Comparison of ENCODE assay signal across 2 cellular contexts in the genomic region with DNA sequence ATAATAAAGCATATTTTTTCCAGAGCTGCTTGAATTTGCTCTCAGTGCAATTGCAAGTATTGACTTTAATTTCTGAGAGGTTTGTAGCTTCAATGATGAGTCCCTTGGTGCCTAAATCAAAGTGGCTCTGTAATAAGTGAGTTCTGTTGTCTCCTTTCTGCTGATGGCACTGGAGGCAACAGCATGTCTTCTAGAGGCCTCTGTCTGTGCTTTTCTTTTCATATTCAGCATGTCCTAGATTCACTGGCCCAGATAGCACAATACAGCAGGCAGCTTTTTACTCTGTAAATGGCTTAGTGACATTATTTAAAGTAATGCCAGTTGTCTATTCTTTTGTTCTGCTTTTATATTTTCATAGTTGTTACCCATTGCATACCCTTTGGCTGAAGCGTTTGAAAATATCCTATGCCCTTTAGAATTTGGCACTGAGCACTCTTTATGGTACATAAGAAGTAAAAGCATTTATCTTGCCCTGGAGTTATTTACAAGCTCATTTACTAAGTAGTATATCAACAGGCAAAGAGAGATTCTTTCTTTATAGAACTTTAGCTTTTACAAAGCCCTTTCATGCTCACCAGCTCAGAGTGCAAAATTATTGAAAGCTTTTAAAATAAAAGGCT.
TF ChIP-seq lines count a peak whose summit lies in the region.

No MANE protein-coding gene starts in this region.

TF ChIP-seq in IMR-90, 13 proteins besides CTCF, POLR2A, EP300 and RAD21:
- TF ChIP-seq RFX5 (IDR thresholded peaks at IDR 0.05; ENCODE audit: low read depth, low read length) (no peak), FOS (IDR thresholded peaks at IDR 0.05; ENCODE audit: low read depth, low read length) (no peak), MAZ (IDR thresholded peaks at IDR 0.05; ENCODE audit: borderline replicate concordance, low read depth, low read length) (no peak), BHLHE40 (IDR thresholded peaks at IDR 0.05; ENCODE audit: low read depth, low read length) (no peak), SMC3 (IDR thresholded peaks at IDR 0.05; ENCODE audit: low read depth, low read length) (no peak), MAFK (IDR thresholded peaks at IDR 0.05; ENCODE audit: low read depth, low read length) (no peak), RCOR1 (IDR thresholded peaks at IDR 0.05; ENCODE audit: insufficient replicate concordance, low read length) (no peak), CEBPB (IDR thresholded peaks at IDR 0.05; ENCODE audit: low read depth, low read length) (no peak), CHD1 (IDR thresholded peaks at IDR 0.05; ENCODE audit: low read depth, low read length) (no peak), MXI1 (IDR thresholded peaks at IDR 0.05; ENCODE audit: borderline replicate concordance, low read depth, low read length) (no peak), NFE2L2 (IDR thresholded peaks at IDR 0.05; ENCODE audit: low read depth, low read length) (no peak)
- TF ChIP-seq, protein P1, sequence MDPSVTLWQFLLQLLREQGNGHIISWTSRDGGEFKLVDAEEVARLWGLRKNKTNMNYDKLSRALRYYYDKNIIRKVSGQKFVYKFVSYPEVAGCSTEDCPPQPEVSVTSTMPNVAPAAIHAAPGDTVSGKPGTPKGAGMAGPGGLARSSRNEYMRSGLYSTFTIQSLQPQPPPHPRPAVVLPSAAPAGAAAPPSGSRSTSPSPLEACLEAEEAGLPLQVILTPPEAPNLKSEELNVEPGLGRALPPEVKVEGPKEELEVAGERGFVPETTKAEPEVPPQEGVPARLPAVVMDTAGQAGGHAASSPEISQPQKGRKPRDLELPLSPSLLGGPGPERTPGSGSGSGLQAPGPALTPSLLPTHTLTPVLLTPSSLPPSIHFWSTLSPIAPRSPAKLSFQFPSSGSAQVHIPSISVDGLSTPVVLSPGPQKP (IDR thresholded peaks at IDR 0.05; ENCODE audit: borderline replicate concordance, low read depth, low read length): no peak
- TF ChIP-seq, protein P2, sequence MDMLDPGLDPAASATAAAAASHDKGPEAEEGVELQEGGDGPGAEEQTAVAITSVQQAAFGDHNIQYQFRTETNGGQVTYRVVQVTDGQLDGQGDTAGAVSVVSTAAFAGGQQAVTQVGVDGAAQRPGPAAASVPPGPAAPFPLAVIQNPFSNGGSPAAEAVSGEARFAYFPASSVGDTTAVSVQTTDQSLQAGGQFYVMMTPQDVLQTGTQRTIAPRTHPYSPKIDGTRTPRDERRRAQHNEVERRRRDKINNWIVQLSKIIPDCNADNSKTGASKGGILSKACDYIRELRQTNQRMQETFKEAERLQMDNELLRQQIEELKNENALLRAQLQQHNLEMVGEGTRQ (IDR thresholded peaks at IDR 0.05; ENCODE audit: low read depth, low read length): no peak

TF ChIP-seq in endothelial cell of umbilical vein, 7 proteins besides CTCF, POLR2A, EP300 and RAD21:
- TF ChIP-seq MYC (IDR thresholded peaks at IDR 0.05; ENCODE audit: low read depth, low read length) (no peak), FOS (IDR thresholded peaks at IDR 0.05; ENCODE audit: borderline replicate concordance, insufficient read depth, low read length) (no peak), JUN (IDR thresholded peaks at IDR 0.05; ENCODE audit: borderline replicate concordance, insufficient read depth, insufficient read length, low read depth) (no peak), GATA2 (IDR thresholded peaks at IDR 0.05; ENCODE audit: insufficient read depth, insufficient read length, low read depth, low read length) (no peak), POLR2AphosphoS5 (IDR thresholded peaks at IDR 0.05; ENCODE audit: insufficient read depth, low read depth, low read length) (no peak), EZH2 (IDR thresholded peaks at IDR 0.05; ENCODE audit: borderline replicate concordance, low read depth, low read length, severe bottlenecking) (no peak)
- TF ChIP-seq, protein P3, sequence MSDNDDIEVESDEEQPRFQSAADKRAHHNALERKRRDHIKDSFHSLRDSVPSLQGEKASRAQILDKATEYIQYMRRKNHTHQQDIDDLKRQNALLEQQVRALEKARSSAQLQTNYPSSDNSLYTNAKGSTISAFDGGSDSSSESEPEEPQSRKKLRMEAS (IDR thresholded peaks at IDR 0.05; ENCODE audit: insufficient read depth, insufficient read length): no peak
